8 cellular contexts compared by ENCODE assay signal in the genomic region with DNA sequence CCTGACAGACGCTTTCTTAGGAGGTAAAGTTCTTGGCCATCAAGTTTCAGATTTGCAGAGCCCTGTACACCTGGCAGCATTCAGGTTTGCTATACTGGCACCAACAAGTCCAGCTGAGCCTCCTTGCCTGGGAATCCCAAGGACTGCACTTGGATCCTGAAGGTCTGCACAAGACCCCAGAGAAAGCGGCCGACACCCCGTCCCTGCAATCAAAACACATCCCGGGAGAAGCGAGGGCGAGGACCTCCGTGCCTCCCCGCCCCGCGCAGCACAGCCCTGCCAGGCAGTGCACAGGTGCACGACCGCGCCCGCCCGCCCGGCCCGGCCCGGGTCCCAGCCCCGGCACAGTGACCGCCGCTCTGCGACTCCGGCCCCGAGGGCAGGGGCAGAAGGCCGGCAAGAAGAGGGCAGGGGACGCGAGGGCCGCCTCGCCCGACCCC. TPM values are rescaled to one million over a fixed set of nuclear protein-coding genes. Genes with fewer than 3 reads are reported as not detected.
DNase-seq lines count a peak whose midpoint lies in the region; ATAC-seq and TF ChIP-seq lines count a peak whose summit lies in the region.

No MANE protein-coding gene starts in this region.

- H3K4me1 ChIP-seq in neuron (ENCODE audit: insufficient read depth, low read length), result peaks cover 20% of the 10 kb centered on the region

- H3K9me3 ChIP-seq in neuron (ENCODE audit: low read length), result no peaks in the 10 kb centered on the region

- DNase-seq in epithelial cell of proximal tubule (ENCODE audit: low read depth), result no peak
- no peak for DNase-seq in GM13976 (ENCODE audit: low spot score)
- DNase-seq in NCI-H2171 treated with DMSO at 0.1 percent for 48 hours (lab: John Stamatoyannopoulos, UW), result no peak
- no peak for DNase-seq in NOMO-1 (lab: John Stamatoyannopoulos, UW; ENCODE audit: unreplicated experiment in 2 of 2)

- ATAC-seq in GM18499 (IDR thresholded peaks at IDR 0.05; ENCODE audit: insufficient read depth, unreplicated experiment), result peak; percentile 7
- peak; percentile 5 for ATAC-seq in HG02623 (IDR thresholded peaks at IDR 0.05; ENCODE audit: unreplicated experiment)
- ATAC-seq in SK-N-SH treated with all-trans-retinoic acid at 6 μM for 48 hours, result peak; percentile 28

- H3K27me3 ChIP-seq in neuron (ENCODE audit: insufficient read depth, low read length), result no peaks in the 10 kb centered on the region

- TF ChIP-seq CTCF in epithelial cell of proximal tubule (conservative IDR thresholded peaks at IDR 0.05; ENCODE audit: low read depth, low read length) (no peak), GM13976 (IDR thresholded peaks at IDR 0.05; ENCODE audit: borderline replicate concordance, control extremely low read depth, extremely low read depth, insufficient read depth, missing control alignments) (no peak)

- in situ Hi-C loops in GM13976 (cut with MboI; ENCODE audit: low sequenced_read_pairs, unreplicated experiment), result no loop called here

- no peaks in the 10 kb centered on the region for H3K36me3 ChIP-seq in neuron (ENCODE audit: insufficient read depth, low read length)

- H3K4me3 ChIP-seq in epithelial cell of proximal tubule (ENCODE audit: low read depth, low read length) (peak overlapping the region; percentile 68), neuron (ENCODE audit: low read length) (peak overlapping the region; percentile 82)

- H2AFZ ChIP-seq in neuron (ENCODE audit: low read depth, low read length), result no peak overlapping the region

TF ChIP-seq in SK-N-SH treated with all-trans-retinoic acid at 6 μM for 48 hours, 23 proteins besides CTCF, POLR2A, EP300 and RAD21:
- TF ChIP-seq TCF4 (CRISPR knock-in tag; IDR thresholded peaks at IDR 0.05; ENCODE audit: borderline replicate concordance) (no peak), RARB (CRISPR knock-in tag; IDR thresholded peaks at IDR 0.05) (no peak), ESRRG (CRISPR knock-in tag; IDR thresholded peaks at IDR 0.05) (no peak), ZNF565 (CRISPR knock-in tag; conservative IDR thresholded peaks at IDR 0.05; ENCODE audit: low read depth) (no peak), ZFP3 (CRISPR knock-in tag; IDR thresholded peaks at IDR 0.05) (no peak), SNAI2 (CRISPR knock-in tag; IDR thresholded peaks at IDR 0.05) (no peak), PPARA (CRISPR knock-in tag; IDR thresholded peaks at IDR 0.05; ENCODE audit: borderline replicate concordance) (no peak), ISL1 (CRISPR knock-in tag; IDR thresholded peaks at IDR 0.05) (no peak), ZNF70 (CRISPR knock-in tag; IDR thresholded peaks at IDR 0.05) (no peak), ZC3H10 (CRISPR knock-in tag; IDR thresholded peaks at IDR 0.05) (no peak), GLIS3 (CRISPR knock-in tag; IDR thresholded peaks at IDR 0.05) (no peak), BACH2 (CRISPR knock-in tag; IDR thresholded peaks at IDR 0.05; ENCODE audit: borderline replicate concordance) (no peak), ARNTL (CRISPR knock-in tag; IDR thresholded peaks at IDR 0.05; ENCODE audit: borderline replicate concordance, low read depth) (no peak), ZNF8 (CRISPR knock-in tag; IDR thresholded peaks at IDR 0.05) (no peak), CSDC2 (CRISPR knock-in tag; IDR thresholded peaks at IDR 0.05) (no peak)
- TF ChIP-seq, protein P1, sequence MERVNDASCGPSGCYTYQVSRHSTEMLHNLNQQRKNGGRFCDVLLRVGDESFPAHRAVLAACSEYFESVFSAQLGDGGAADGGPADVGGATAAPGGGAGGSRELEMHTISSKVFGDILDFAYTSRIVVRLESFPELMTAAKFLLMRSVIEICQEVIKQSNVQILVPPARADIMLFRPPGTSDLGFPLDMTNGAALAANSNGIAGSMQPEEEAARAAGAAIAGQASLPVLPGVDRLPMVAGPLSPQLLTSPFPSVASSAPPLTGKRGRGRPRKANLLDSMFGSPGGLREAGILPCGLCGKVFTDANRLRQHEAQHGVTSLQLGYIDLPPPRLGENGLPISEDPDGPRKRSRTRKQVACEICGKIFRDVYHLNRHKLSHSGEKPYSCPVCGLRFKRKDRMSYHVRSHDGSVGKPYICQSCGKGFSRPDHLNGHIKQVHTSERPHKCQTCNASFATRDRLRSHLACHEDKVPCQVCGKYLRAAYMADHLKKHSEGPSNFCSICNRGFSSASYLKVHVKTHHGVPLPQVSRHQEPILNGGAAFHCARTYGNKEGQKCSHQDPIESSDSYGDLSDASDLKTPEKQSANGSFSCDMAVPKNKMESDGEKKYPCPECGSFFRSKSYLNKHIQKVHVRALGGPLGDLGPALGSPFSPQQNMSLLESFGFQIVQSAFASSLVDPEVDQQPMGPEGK (CRISPR knock-in tag; IDR thresholded peaks at IDR 0.05; ENCODE audit: borderline replicate concordance), result no peak
- TF ChIP-seq, protein P2, sequence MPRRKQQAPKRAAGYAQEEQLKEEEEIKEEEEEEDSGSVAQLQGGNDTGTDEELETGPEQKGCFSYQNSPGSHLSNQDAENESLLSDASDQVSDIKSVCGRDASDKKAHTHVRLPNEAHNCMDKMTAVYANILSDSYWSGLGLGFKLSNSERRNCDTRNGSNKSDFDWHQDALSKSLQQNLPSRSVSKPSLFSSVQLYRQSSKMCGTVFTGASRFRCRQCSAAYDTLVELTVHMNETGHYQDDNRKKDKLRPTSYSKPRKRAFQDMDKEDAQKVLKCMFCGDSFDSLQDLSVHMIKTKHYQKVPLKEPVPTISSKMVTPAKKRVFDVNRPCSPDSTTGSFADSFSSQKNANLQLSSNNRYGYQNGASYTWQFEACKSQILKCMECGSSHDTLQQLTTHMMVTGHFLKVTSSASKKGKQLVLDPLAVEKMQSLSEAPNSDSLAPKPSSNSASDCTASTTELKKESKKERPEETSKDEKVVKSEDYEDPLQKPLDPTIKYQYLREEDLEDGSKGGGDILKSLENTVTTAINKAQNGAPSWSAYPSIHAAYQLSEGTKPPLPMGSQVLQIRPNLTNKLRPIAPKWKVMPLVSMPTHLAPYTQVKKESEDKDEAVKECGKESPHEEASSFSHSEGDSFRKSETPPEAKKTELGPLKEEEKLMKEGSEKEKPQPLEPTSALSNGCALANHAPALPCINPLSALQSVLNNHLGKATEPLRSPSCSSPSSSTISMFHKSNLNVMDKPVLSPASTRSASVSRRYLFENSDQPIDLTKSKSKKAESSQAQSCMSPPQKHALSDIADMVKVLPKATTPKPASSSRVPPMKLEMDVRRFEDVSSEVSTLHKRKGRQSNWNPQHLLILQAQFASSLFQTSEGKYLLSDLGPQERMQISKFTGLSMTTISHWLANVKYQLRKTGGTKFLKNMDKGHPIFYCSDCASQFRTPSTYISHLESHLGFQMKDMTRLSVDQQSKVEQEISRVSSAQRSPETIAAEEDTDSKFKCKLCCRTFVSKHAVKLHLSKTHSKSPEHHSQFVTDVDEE (CRISPR knock-in tag; IDR thresholded peaks at IDR 0.05), result no peak
- TF ChIP-seq, protein P3, sequence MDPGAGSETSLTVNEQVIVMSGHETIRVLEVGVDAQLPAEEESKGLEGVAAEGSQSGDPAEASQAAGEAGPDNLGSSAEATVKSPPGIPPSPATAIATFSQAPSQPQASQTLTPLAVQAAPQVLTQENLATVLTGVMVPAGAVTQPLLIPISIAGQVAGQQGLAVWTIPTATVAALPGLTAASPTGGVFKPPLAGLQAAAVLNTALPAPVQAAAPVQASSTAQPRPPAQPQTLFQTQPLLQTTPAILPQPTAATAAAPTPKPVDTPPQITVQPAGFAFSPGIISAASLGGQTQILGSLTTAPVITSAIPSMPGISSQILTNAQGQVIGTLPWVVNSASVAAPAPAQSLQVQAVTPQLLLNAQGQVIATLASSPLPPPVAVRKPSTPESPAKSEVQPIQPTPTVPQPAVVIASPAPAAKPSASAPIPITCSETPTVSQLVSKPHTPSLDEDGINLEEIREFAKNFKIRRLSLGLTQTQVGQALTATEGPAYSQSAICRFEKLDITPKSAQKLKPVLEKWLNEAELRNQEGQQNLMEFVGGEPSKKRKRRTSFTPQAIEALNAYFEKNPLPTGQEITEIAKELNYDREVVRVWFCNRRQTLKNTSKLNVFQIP (CRISPR knock-in tag; IDR thresholded peaks at IDR 0.05; ENCODE audit: borderline replicate concordance, low read depth), result no peak
- TF ChIP-seq, protein P4, sequence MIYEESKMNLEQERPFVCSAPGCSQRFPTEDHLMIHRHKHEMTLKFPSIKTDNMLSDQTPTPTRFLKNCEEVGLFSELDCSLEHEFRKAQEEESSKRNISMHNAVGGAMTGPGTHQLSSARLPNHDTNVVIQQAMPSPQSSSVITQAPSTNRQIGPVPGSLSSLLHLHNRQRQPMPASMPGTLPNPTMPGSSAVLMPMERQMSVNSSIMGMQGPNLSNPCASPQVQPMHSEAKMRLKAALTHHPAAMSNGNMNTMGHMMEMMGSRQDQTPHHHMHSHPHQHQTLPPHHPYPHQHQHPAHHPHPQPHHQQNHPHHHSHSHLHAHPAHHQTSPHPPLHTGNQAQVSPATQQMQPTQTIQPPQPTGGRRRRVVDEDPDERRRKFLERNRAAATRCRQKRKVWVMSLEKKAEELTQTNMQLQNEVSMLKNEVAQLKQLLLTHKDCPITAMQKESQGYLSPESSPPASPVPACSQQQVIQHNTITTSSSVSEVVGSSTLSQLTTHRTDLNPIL (CRISPR knock-in tag; IDR thresholded peaks at IDR 0.05; ENCODE audit: low read depth), result no peak
- TF ChIP-seq, protein P5, sequence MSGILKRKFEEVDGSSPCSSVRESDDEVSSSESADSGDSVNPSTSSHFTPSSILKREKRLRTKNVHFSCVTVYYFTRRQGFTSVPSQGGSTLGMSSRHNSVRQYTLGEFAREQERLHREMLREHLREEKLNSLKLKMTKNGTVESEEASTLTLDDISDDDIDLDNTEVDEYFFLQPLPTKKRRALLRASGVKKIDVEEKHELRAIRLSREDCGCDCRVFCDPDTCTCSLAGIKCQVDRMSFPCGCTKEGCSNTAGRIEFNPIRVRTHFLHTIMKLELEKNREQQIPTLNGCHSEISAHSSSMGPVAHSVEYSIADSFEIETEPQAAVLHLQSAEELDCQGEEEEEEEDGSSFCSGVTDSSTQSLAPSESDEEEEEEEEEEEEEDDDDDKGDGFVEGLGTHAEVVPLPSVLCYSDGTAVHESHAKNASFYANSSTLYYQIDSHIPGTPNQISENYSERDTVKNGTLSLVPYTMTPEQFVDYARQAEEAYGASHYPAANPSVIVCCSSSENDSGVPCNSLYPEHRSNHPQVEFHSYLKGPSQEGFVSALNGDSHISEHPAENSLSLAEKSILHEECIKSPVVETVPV (CRISPR knock-in tag; IDR thresholded peaks at IDR 0.05), result no peak

RNA-seq across cellular contexts. Expression of gene MRTFA, which starts 0.6 kb away (rescaled TPM):
- total RNA-seq in epithelial cell of proximal tubule, result 32.7 and 52.1 TPM in 2 replicates

RNA-seq across cellular contexts. Expression of gene MCHR1, which starts 43.3 kb away (rescaled TPM):
- total RNA-seq in epithelial cell of proximal tubule, result 0.23 TPM in 1 of 2 replicates, not detected in the other
